Comparison of ENCODE assay signal across 16 cellular contexts in genomic region chr16:17382514-17382913, GRCh38.
DNase-seq lines count a peak whose midpoint lies in the region; ATAC-seq and TF ChIP-seq lines count a peak whose summit lies in the region.
"Had no signal": no experiment of that assay in that cellular context is flagged by ENCODE, and none has a peak within 500 bp of the region (broad histone marks: within the 10 kb centered on the region; RNA-seq: fewer than 3 reads in every experiment).

No MANE protein-coding gene starts in this region.

- peak overlapping the region; percentile 22 for H3K9ac ChIP-seq in Loucy (ENCODE audit: low read depth, low read length, poor library complexity, severe bottlenecking)
- H3K9ac ChIP-seq in endodermal cell (ENCODE audit: extremely low read depth, low read length, poor library complexity, severe bottlenecking), result no peak overlapping the region
- no peak overlapping the region for H3K9ac ChIP-seq in rectal smooth muscle tissue (ENCODE audit: low read length)

- peak overlapping the region; percentile 18 for H3K4me2 ChIP-seq in Loucy (ENCODE audit: low read depth, low read length, poor library complexity, severe bottlenecking)

- H3K27ac ChIP-seq in endodermal cell (ENCODE audit: low read depth, low read length) (no peak overlapping the region), rectal smooth muscle tissue (ENCODE audit: low read depth, low read length) (peak overlapping the region; percentile 84)
- H3K27ac ChIP-seq: SK-N-MC had no signal

- no peak for TF ChIP-seq CTCF in Loucy (conservative IDR thresholded peaks at IDR 0.05; ENCODE audit: low read length)
- TF ChIP-seq CTCF in endodermal cell (conservative IDR thresholded peaks at IDR 0.05), result no peak

- H3K27me3 Mint-ChIP-seq in T-helper 2 cell treated with Interferon-gamma antibody and Interleukin-4, amounts not matched to agents 5 μg/mL and 100 μg/mL, for 36 hours (ENCODE audit: low read depth), result no peaks in the 10 kb centered on the region
- H3K27me3 Mint-ChIP-seq in endodermal cell (ENCODE audit: insufficient read depth), result no peaks in the 10 kb centered on the region

- H3K9me3 Mint-ChIP-seq in T-helper 2 cell treated with Interferon-gamma antibody and Interleukin-4, amounts not matched to agents 5 μg/mL and 100 μg/mL, for 36 hours, result no peaks in the 10 kb centered on the region
- H3K9me3 Mint-ChIP-seq in endodermal cell, result no peaks in the 10 kb centered on the region
- H3K9me3 Mint-ChIP-seq: activated T-cell treated with anti-CD3 and anti-CD28 coated beads, Interleukin-2, amount 50 U/mL, for 72 hours had no signal

- H3K36me3 ChIP-seq in Loucy (ENCODE audit: insufficient read depth, low read length) (peaks cover 26% of the 10 kb centered on the region; the same call in 1 of the 2 replicates), endodermal cell (ENCODE audit: control insufficient read depth, insufficient read depth, low read length) (no peaks in the 10 kb centered on the region), rectal smooth muscle tissue (ENCODE audit: control insufficient read depth, insufficient read depth, low read length) (no peaks in the 10 kb centered on the region)

- peaks cover 36% of the 10 kb centered on the region for H3K4me1 ChIP-seq in Loucy (ENCODE audit: insufficient read depth, low read length, poor library complexity, severe bottlenecking)
- peaks cover 24% of the 10 kb centered on the region for H3K4me1 ChIP-seq in endodermal cell (ENCODE audit: control insufficient read depth, insufficient read depth, low read length)
- H3K4me1 ChIP-seq in rectal smooth muscle tissue (ENCODE audit: control insufficient read depth, insufficient read depth, low read length), result peaks cover 51% of the 10 kb centered on the region

- no peaks in the 10 kb centered on the region for H3F3A ChIP-seq in Loucy (ENCODE audit: low read depth)

- H2AFZ ChIP-seq in Loucy (ENCODE audit: low read length), result no peak overlapping the region

- ATAC-seq in HG03378 (IDR thresholded peaks at IDR 0.05; ENCODE audit: unreplicated experiment) (no peak), GM21528 (IDR thresholded peaks at IDR 0.05; ENCODE audit: low FRiP score, unreplicated experiment) (no peak)

- H3K9me2 ChIP-seq in Loucy (replicated peaks; ENCODE audit: low read depth, low read length), result no peaks in the 10 kb centered on the region

- H3K4me3 ChIP-seq in Loucy (ENCODE audit: low read length, poor library complexity, severe bottlenecking) (no peak overlapping the region), endodermal cell (ENCODE audit: low read length) (no peak overlapping the region), rectal smooth muscle tissue (ENCODE audit: low read length) (no peak overlapping the region)
- H3K4me3 ChIP-seq: SK-N-MC, skin epidermis had no signal

- peak overlapping the region; percentile 34 for H3K27ac Mint-ChIP-seq in T-helper 2 cell treated with Interferon-gamma antibody and Interleukin-4, amounts not matched to agents 5 μg/mL and 100 μg/mL, for 36 hours
- H3K27ac Mint-ChIP-seq in endodermal cell, result peak overlapping the region; percentile 78

- H4K20me1 ChIP-seq in Loucy (ENCODE audit: insufficient read depth, low read length, poor library complexity, severe bottlenecking), result peaks cover 91% of the 10 kb centered on the region

- H3K4me1 Mint-ChIP-seq in T-helper 2 cell treated with Interferon-gamma antibody and Interleukin-4, amounts not matched to agents 5 μg/mL and 100 μg/mL, for 36 hours (ENCODE audit: low read depth), result peaks cover 33% of the 10 kb centered on the region
- H3K4me1 Mint-ChIP-seq in endodermal cell, result peaks cover 71% of the 10 kb centered on the region

- H3K79me2 ChIP-seq in Loucy (ENCODE audit: insufficient read depth, low read length), result peaks cover 97% of the 10 kb centered on the region

- no peaks in the 10 kb centered on the region for H3K27me3 ChIP-seq in Loucy (ENCODE audit: insufficient read depth, low read length, poor library complexity, severe bottlenecking)
- H3K27me3 ChIP-seq in endodermal cell (ENCODE audit: control insufficient read depth, insufficient read depth, low read length, poor library complexity, severe bottlenecking), result no peaks in the 10 kb centered on the region
- H3K27me3 ChIP-seq in rectal smooth muscle tissue (ENCODE audit: control insufficient read depth, insufficient read depth, low read length), result no peaks in the 10 kb centered on the region

- 73 to 87% methylated on average over 2 to 6 of the region's 6 CpGs for WGBS in endodermal cell (ENCODE audit: insufficient coverage in 1 of 2, insufficient read length in 1 of 2), 2 experiments

- H3K4me3 Mint-ChIP-seq in T-helper 2 cell treated with Interferon-gamma antibody and Interleukin-4, amounts not matched to agents 5 μg/mL and 100 μg/mL, for 36 hours, result peak overlapping the region; percentile 74
- H3K4me3 Mint-ChIP-seq in endodermal cell, result no peak overlapping the region

- H3K9me3 ChIP-seq in Loucy (ENCODE audit: insufficient read depth, low read depth, low read length) (no peaks in the 10 kb centered on the region), endodermal cell (ENCODE audit: control insufficient read depth, low read length) (no peaks in the 10 kb centered on the region)

- peaks cover 7% of the 10 kb centered on the region for H3K36me3 Mint-ChIP-seq in T-helper 2 cell treated with Interferon-gamma antibody and Interleukin-4, amounts not matched to agents 5 μg/mL and 100 μg/mL, for 36 hours (ENCODE audit: low read depth)
- no peaks in the 10 kb centered on the region for H3K36me3 Mint-ChIP-seq in endodermal cell (ENCODE audit: low read depth)

- no peak for DNase-seq in T-helper 2 cell treated with Interferon-gamma antibody and Interleukin-4, amounts not matched to agents 5 μg/mL and 100 μg/mL, for 36 hours (ENCODE audit: low spot score)
- DNase-seq in T-helper 2 cell (no peak), endodermal cell (no peak), SKM-1 treated with dmso at 0.1 percent for 144 hours (lab: John Stamatoyannopoulos, UW; ENCODE audit: unreplicated experiment) (no peak)
- DNase-seq: 8988T; activated CD4-positive, CD25-positive, alpha-beta regulatory T cell treated with anti-CD3 and anti-CD28 coated beads, Interleukin-2, amount 50 U/mL, for 72 hours; activated T-cell treated with anti-CD3 and anti-CD28 coated beads, Interleukin-2, amount 50 U/mL, for 72 hours; NCI-H1436 treated with DMSO at 0.1 percent for 48 hours; NCI-H446; occipital lobe had no signal
